ENCODE assay signal across 15 cellular contexts in the genomic region with DNA sequence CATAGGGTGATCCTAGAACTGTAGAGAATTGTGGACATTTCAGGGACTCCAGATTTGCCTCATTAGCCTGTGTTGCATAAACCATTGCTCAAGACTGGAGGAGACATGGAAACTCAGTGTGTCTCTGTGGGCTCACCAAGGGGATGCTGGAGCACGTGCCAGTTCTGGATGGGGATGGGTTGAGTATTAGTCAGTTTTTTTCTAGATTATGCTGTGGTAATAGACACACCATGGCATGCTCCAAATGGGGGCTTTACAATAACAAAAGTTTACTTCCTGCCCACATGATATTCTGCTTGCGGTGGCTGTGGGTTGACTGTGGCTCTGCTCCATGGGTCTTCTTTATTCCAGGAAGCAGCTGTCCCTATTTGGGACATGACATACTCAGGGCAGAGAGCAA.
DNase-seq lines count a peak whose midpoint lies in the region; ATAC-seq and TF ChIP-seq lines count a peak whose summit lies in the region.
"Had no signal": no experiment of that assay in that cellular context is flagged by ENCODE, and none has a peak within 500 bp of the region (broad histone marks: within the 10 kb centered on the region; RNA-seq: fewer than 3 reads in every experiment).

No MANE protein-coding gene starts in this region.

- H3K36me3 ChIP-seq in spleen, result no peaks in the 10 kb centered on the region

- peaks cover 0 to 57% (median 0%) of the 10 kb centered on the region in 7 donors for H3K27me3 ChIP-seq in spleen (replicated peaks in 1 of 7)

- no peaks in the 10 kb centered on the region for H3K4me1 ChIP-seq in spleen

- WGBS in spleen, 5 donors, result 13 to 54% (median 18%) methylated on average over 2 of the region's 2 CpGs

- DNase-seq in H4 (ENCODE audit: low spot score), result peak; percentile 43
- DNase-seq in LHCN-M2 (ENCODE audit: low read depth), result peak; percentile 8
- peak; percentile 29 for DNase-seq in fibroblast of gingiva (ENCODE audit: low read depth)
- DNase-seq in spleen, result peak; percentile 8
- no peak for DNase-seq in substantia nigra (lab: John Stamatoyannopoulos, UW)
- no peak for DNase-seq in Right ventricle myocardium superior
- DNase-seq in NCI-H82 treated with DMSO at 0.1 percent for 48 hours (lab: John Stamatoyannopoulos, UW; ENCODE audit: unreplicated experiment), result no peak
- DNase-seq: ACHN; CD4-positive, alpha-beta T cell; Kasumi-1; NCI-H1417; NCI-H1930; OCI-M1; RPMI8226 had no signal

- ATAC-seq in Right ventricle myocardium superior (ENCODE audit: poor library complexity), result no peak
- ATAC-seq: GM23338 had no signal

- intact Hi-C loops in spleen (cut with DNase I; ENCODE audit: low total_unique reads), result no loop called here
- intact Hi-C loops in Right ventricle myocardium superior (cut with DNase I), result no loop called here

- no peaks in the 10 kb centered on the region for H3K9me3 ChIP-seq in spleen

- no peak for TF ChIP-seq POLR2A in spleen (IDR thresholded peaks at IDR 0.05)

- TF ChIP-seq CTCF in spleen (IDR thresholded peaks at IDR 0.05 in 8 of 11, conservative IDR thresholded peaks at IDR 0.05 in 3 of 11), result no peak

- H3K27ac ChIP-seq in spleen (no peak overlapping the region), substantia nigra (ENCODE audit: low read depth, low read length, poor library complexity, severe bottlenecking) (no peak overlapping the region)

- H3K4me3 ChIP-seq in spleen, result no peak overlapping the region
- H3K4me3 ChIP-seq: GM23338 had no signal

Comparison
In these comparisons a context has a peak if more than half of its experiments do, and no peak if none do; other contexts are left out.
1. DNase-seq: peak in H4 (single experiment), LHCN-M2 (single experiment), fibroblast of gingiva (single experiment) and spleen (single experiment); none in substantia nigra (0 of 49), Right ventricle myocardium superior (single experiment) and NCI-H82 treated with DMSO at 0.1 percent for 48 hours (single experiment).